14 cellular contexts compared by ENCODE assay signal in genomic region chr1:178161516-178161915, GRCh38.
"Had no signal": no experiment of that assay in that cellular context is flagged by ENCODE, and none has a peak within 500 bp of the region (broad histone marks: within the 10 kb centered on the region; RNA-seq: fewer than 3 reads in every experiment).

No MANE protein-coding gene starts in this region.

- H3K4me3 ChIP-seq: coronary artery, esophagus squamous epithelium, prostate gland, tibial artery had no signal

- DNase-seq: activated CD4-positive, CD25-positive, alpha-beta regulatory T cell treated with anti-CD3 and anti-CD28 coated beads, Interleukin-2, amount 50 U/mL, for 72 hours; activated naive CD4-positive, alpha-beta T cell treated with anti-CD3 and anti-CD28 coated beads, Interleukin-2, amount 50 U/mL, for 16 hours; central memory CD4-positive, alpha-beta T cell; effector CD4-positive, alpha-beta T cell; esophagus squamous epithelium; mammary epithelial cell; naive thymus-derived CD8-positive, alpha-beta T cell; small intestine; stimulated activated CD4-positive, alpha-beta T cell treated with anti-CD3 and anti-CD28 coated beads, Interleukin-4, amount 100 ng/mL, for 24 hours; stimulated activated naive CD4-positive, alpha-beta T cell; SW 1271; tibial artery had no signal
